ENCODE assay signal across 8 cellular contexts in genomic region chr17:43393944-43394482, GRCh38. TPM values are rescaled to one million over a fixed set of nuclear protein-coding genes. Genes with fewer than 3 reads are reported as not detected.
DNase-seq lines count a peak whose midpoint lies in the region; ATAC-seq and TF ChIP-seq lines count a peak whose summit lies in the region.

No MANE protein-coding gene starts in this region.

- H3K4me3 ChIP-seq in fibroblast of pulmonary artery (replicated peaks; ENCODE audit: low read depth, low read length) = no peak overlapping the region

- CTCF ChIA-PET in RWPE1 (lab: Yijun Ruan, JAX) = interaction anchor here (0.5 to 4.3 kb wide), 19 partner anchors 9 to 384 kb away, joined by 3 to 86 read pairs (median 3); partner anchors contain the start of gene DHX8

- peak; percentile 84 for TF ChIP-seq CTCF in RWPE1 (conservative IDR thresholded peaks at IDR 0.05; ENCODE audit: low read depth)
- peak; percentile 82 for TF ChIP-seq CTCF in fibroblast of pulmonary artery (IDR thresholded peaks at IDR 0.05; ENCODE audit: low read length, missing control alignments)
- peak; percentile 98 for TF ChIP-seq CTCF in neural crest cell (conservative IDR thresholded peaks at IDR 0.05)

- POLR2A ChIA-PET in RWPE1 (lab: Yijun Ruan, JAX; ENCODE audit: low non-redundant PET) = interaction anchor here (1.0 kb wide), 1 partner anchor 25 kb away, joined by 3 read pairs; no protein-coding TSS in a partner anchor

- intact Hi-C loops in activated T-helper 2 cell treated with anti-CD3 and anti-CD28 coated beads, Interferon-gamma antibody, Interleukin-2, Interleukin-4, amounts not matched to agents 10 μg/mL and 5 μg/mL and 100 μg/mL, durations not matched to agents 14 hours and 24 hours and 36 hours (cut with micrococcal nuclease) = loop anchor here (1.0 to 10.0 kb wide), 4 partner anchors 25 to 151 kb away; partner anchors contain the start of genes DHX8 and ETV4

- peak overlapping the region; percentile 63 for H3K27ac ChIP-seq in RWPE1

- peaks cover 27% of the 10 kb centered on the region for H3K4me1 Mint-ChIP-seq in activated T-helper 2 cell treated with anti-CD3 and anti-CD28 coated beads, Interferon-gamma antibody, Interleukin-2, Interleukin-4, amounts not matched to agents 10 μg/mL and 5 μg/mL and 100 μg/mL, durations not matched to agents 14 hours and 24 hours and 36 hours (ENCODE audit: low read depth)
- peaks cover 25% of the 10 kb centered on the region for H3K4me1 Mint-ChIP-seq in neural crest cell

- H3K27me3 Mint-ChIP-seq in activated T-helper 2 cell treated with anti-CD3 and anti-CD28 coated beads, Interferon-gamma antibody, Interleukin-2, Interleukin-4, amounts not matched to agents 10 μg/mL and 5 μg/mL and 100 μg/mL, durations not matched to agents 14 hours and 24 hours and 36 hours (ENCODE audit: low read depth) = no peaks in the 10 kb centered on the region
- H3K27me3 Mint-ChIP-seq in neural crest cell (ENCODE audit: low read depth) = no peaks in the 10 kb centered on the region

- peak; percentile 35 for DNase-seq in DMS153 (lab: John Stamatoyannopoulos, UW)
- peak; percentile 85 for DNase-seq in LoVo (ENCODE audit: low spot score)
- DNase-seq in RWPE1 (ENCODE audit: low spot score) = peak; percentile 89
- peak; percentile 81 for DNase-seq in activated T-helper 2 cell treated with anti-CD3 and anti-CD28 coated beads, Interferon-gamma antibody, Interleukin-2, Interleukin-4, amounts not matched to agents 10 μg/mL and 5 μg/mL and 100 μg/mL, durations not matched to agents 14 hours and 24 hours and 36 hours (ENCODE audit: low spot score)
- DNase-seq in fibroblast of pulmonary artery (ENCODE audit: low read depth) = peak; percentile 92
- DNase-seq in neural crest cell (ENCODE audit: low read depth, low spot score) = peak; percentile 94
- peak; percentile 92 for DNase-seq in stimulated activated naive CD8-positive, alpha-beta T cell treated with anti-CD3 and anti-CD28 coated beads, Interleukin-15, Interleukin-2, amounts not matched to agents 100 U/mL and 50 U/mL, for 24 hours

- peak; percentile 49 for ATAC-seq in stimulated activated naive CD8-positive, alpha-beta T cell treated with anti-CD3 and anti-CD28 coated beads, Interleukin-15, Interleukin-2, amounts not matched to agents 100 U/mL and 50 U/mL, for 24 hours
- ATAC-seq in HG03521 (IDR thresholded peaks at IDR 0.05; ENCODE audit: unreplicated experiment) = no peak

- no peak overlapping the region for H3K4me3 Mint-ChIP-seq in activated T-helper 2 cell treated with anti-CD3 and anti-CD28 coated beads, Interferon-gamma antibody, Interleukin-2, Interleukin-4, amounts not matched to agents 10 μg/mL and 5 μg/mL and 100 μg/mL, durations not matched to agents 14 hours and 24 hours and 36 hours (ENCODE audit: low read depth)
- peak overlapping the region; percentile 84 for H3K4me3 Mint-ChIP-seq in neural crest cell

- no peaks in the 10 kb centered on the region for H3K9me3 Mint-ChIP-seq in activated T-helper 2 cell treated with anti-CD3 and anti-CD28 coated beads, Interferon-gamma antibody, Interleukin-2, Interleukin-4, amounts not matched to agents 10 μg/mL and 5 μg/mL and 100 μg/mL, durations not matched to agents 14 hours and 24 hours and 36 hours
- no peaks in the 10 kb centered on the region for H3K9me3 Mint-ChIP-seq in neural crest cell

- no peaks in the 10 kb centered on the region for H3K36me3 Mint-ChIP-seq in activated T-helper 2 cell treated with anti-CD3 and anti-CD28 coated beads, Interferon-gamma antibody, Interleukin-2, Interleukin-4, amounts not matched to agents 10 μg/mL and 5 μg/mL and 100 μg/mL, durations not matched to agents 14 hours and 24 hours and 36 hours (ENCODE audit: low read depth)
- H3K36me3 Mint-ChIP-seq in neural crest cell (ENCODE audit: low read depth) = no peaks in the 10 kb centered on the region

- H3K27ac Mint-ChIP-seq in activated T-helper 2 cell treated with anti-CD3 and anti-CD28 coated beads, Interferon-gamma antibody, Interleukin-2, Interleukin-4, amounts not matched to agents 10 μg/mL and 5 μg/mL and 100 μg/mL, durations not matched to agents 14 hours and 24 hours and 36 hours = peak overlapping the region; percentile 2
- H3K27ac Mint-ChIP-seq in neural crest cell (ENCODE audit: unreplicated experiment) = no peak overlapping the region

RNA-seq across cellular contexts. Expression of gene ARL4D, which starts 4.8 kb away (rescaled TPM):
- 4.0 and 4.9 TPM in 2 replicates for total RNA-seq in activated T-helper 2 cell treated with anti-CD3 and anti-CD28 coated beads, Interferon-gamma antibody, Interleukin-2, Interleukin-4, amounts not matched to agents 10 μg/mL and 5 μg/mL and 100 μg/mL, durations not matched to agents 14 hours and 24 hours and 36 hours
- 13.8 and 14.2 TPM in 2 replicates for total RNA-seq in neural crest cell

Comparison
In these comparisons a context has a peak if more than half of its experiments do, and no peak if none do; other contexts are left out.
1. DNase-seq: peak in every context shown above with its lines; median percentile 94 in neural crest cell; 92 in fibroblast of pulmonary artery; 92 in stimulated activated naive CD8-positive, alpha-beta T cell treated with anti-CD3 and anti-CD28 coated beads, Interleukin-15, Interleukin-2, amounts not matched to agents 100 U/mL and 50 U/mL, for 24 hours; 89 in RWPE1; 85 in LoVo; 81 in activated T-helper 2 cell treated with anti-CD3 and anti-CD28 coated beads, Interferon-gamma antibody, Interleukin-2, Interleukin-4, amounts not matched to agents 10 μg/mL and 5 μg/mL and 100 μg/mL, durations not matched to agents 14 hours and 24 hours and 36 hours; 35 in DMS153.